ENCODE assay signal across 16 cellular contexts in the genomic region with DNA sequence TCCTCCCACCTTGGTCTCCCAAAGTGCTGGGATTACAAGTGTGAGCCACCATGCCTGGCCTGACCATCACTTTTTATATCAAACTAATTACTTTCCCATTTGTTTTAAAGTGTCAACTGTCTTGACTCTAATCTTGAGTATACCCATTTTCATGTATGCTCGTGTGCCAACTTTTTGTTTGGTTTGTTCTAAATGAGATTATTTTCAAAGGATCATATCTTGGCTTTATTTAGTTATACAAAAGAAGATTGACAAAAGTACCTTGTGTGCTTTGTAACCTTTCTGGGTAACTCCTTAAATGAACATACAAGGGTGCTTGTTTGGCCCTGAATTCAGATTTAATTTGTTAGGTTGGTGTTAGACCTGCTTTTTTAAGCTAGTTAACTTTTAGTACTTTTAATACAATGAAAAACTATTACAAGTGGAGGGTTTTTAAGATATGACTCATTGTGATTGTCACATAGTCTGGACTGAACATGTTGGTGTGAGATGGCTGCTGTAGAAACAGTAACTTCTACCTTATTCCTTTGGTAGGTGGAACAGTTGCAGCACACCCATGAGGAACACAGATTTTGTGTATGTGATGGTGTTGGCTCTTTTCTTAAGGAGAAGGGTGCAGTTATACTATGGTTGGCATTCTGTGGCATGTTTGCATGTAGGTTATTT.
"Had no signal": no experiment of that assay in that cellular context is flagged by ENCODE, and none has a peak within 500 bp of the region (broad histone marks: within the 10 kb centered on the region; RNA-seq: fewer than 3 reads in every experiment).

No MANE protein-coding gene starts in this region.

- H3K27me3 ChIP-seq: hepatocyte, spleen, thyroid gland had no signal

- H3K4me1 ChIP-seq: prostate gland, spleen, thyroid gland had no signal

- H3K36me3 ChIP-seq: prostate gland, thyroid gland had no signal

- FAIRE-seq: TTC549 had no signal

- DNase-seq: activated CD4-positive, alpha-beta T cell treated with anti-CD3 and anti-CD28 coated beads, Interleukin-2, amount 10 ng/mL, durations not matched to agents 24 days and 14 days; activated CD4-positive, CD25-positive, alpha-beta regulatory T cell; activated CD8-positive, alpha-beta memory T cell treated with anti-CD3 and anti-CD28 coated beads, Interleukin-2, amount 50 U/mL, for 4 hours; activated CD8-positive, alpha-beta T cell treated with anti-CD3 and anti-CD28 coated beads, Interleukin-2, amount 10 ng/mL, durations not matched to agents 7 days and 5 days; activated gamma-delta T cell; activated T-cell treated with anti-CD3 and anti-CD28 coated beads, Interleukin-2, amount 50 U/mL, for 72 hours; amygdala; endodermal cell; erythroblast; nucleus accumbens; spleen; SW 1271; thyroid gland had no signal

- H3K9me3 ChIP-seq: prostate gland, spleen, thyroid gland had no signal

- H3K4me3 ChIP-seq: hepatocyte, prostate gland, spleen, thyroid gland had no signal
